23 cellular contexts compared by ENCODE assay signal in genomic region chr15:90580086-90580485, GRCh38. TPM values are rescaled to one million over a fixed set of nuclear protein-coding genes. Genes with fewer than 3 reads are reported as not detected.
A peak's percentile ranks its signal among the peaks of the same experiment; 100 is the strongest.
DNase-seq lines count a peak whose midpoint lies in the region; ATAC-seq and TF ChIP-seq lines count a peak whose summit lies in the region.
"Had no signal": no experiment of that assay in that cellular context is flagged by ENCODE, and none has a peak within 500 bp of the region (broad histone marks: within the 10 kb centered on the region; RNA-seq: fewer than 3 reads in every experiment).

No MANE protein-coding gene starts in this region.

- TF ChIP-seq POLR2A in heart left ventricle (IDR thresholded peaks at IDR 0.05) (no peak), right lobe of liver (IDR thresholded peaks at IDR 0.05) (no peak)

- H3K27me3 ChIP-seq in heart left ventricle (no peaks in the 10 kb centered on the region), right lobe of liver (no peaks in the 10 kb centered on the region), SJCRH30 (no peaks in the 10 kb centered on the region), aorta (ENCODE audit: control insufficient read depth in 1 of 2, insufficient read depth in 2 of 2, low read length in 1 of 2) (no peaks in the 10 kb centered on the region)
- H3K27me3 ChIP-seq: adrenal gland, colonic mucosa, esophagus muscularis mucosa, hepatocyte, MG63, upper lobe of right lung had no signal

- H3K4me1 Mint-ChIP-seq in activated T-helper 1 cell treated with anti-CD3 and anti-CD28 coated beads, Interleukin-12 subunit alpha, Interleukin-12 subunit beta, Interleukin-2, Interleukin-4 antibody, amounts not matched to agents 30 ng/mL and 10 ng/mL and 1 ng/mL, durations not matched to agents 14 hours and 24 hours and 36 hours (ENCODE audit: low read depth) = peaks cover 74% of the 10 kb centered on the region

- H3K9me3 ChIP-seq in heart left ventricle (no peaks in the 10 kb centered on the region), right lobe of liver (no peaks in the 10 kb centered on the region), SJCRH30 (replicated peaks) (no peaks in the 10 kb centered on the region), aorta (ENCODE audit: control insufficient read depth, low read length) (no peaks in the 10 kb centered on the region)
- H3K9me3 ChIP-seq: adrenal gland, colonic mucosa, esophagus muscularis mucosa, MG63, upper lobe of right lung had no signal

- DNase-seq in heart left ventricle = no peak
- no peak for DNase-seq in left cardiac atrium
- no peak for DNase-seq in activated T-helper 1 cell treated with anti-CD3 and anti-CD28 coated beads, Interleukin-12 subunit alpha, Interleukin-12 subunit beta, Interleukin-2, Interleukin-4 antibody, amounts not matched to agents 30 ng/mL and 10 ng/mL and 1 ng/mL, durations not matched to agents 14 hours and 24 hours and 36 hours (ENCODE audit: low spot score)
- no peak for DNase-seq in right lobe of liver
- DNase-seq in SJCRH30 = no peak
- DNase-seq in aorta = no peak
- no peak for DNase-seq in NCI-H524 treated with DMSO at 0.1 percent for 48 hours (lab: John Stamatoyannopoulos, UW)
- DNase-seq: adrenal gland; C1 segment of cervical spinal cord; colonic mucosa; EL; endodermal cell; foreskin melanocyte; MG63; NCI-H1417; NCI-H2107; NCI-H510A treated with DMSO at 0.1 percent for 48 hours; NK-92 treated with Interleukin-12 subunit alpha and Interleukin-12 subunit beta, amount 100 ng/mL, for 24 hours; upper lobe of right lung had no signal

- peak overlapping the region in 8 of 12 donors; percentile 16 to 63 (median 46) for H3K27ac ChIP-seq in heart left ventricle
- no peak overlapping the region for H3K27ac ChIP-seq in right lobe of liver
- H3K27ac ChIP-seq in SJCRH30 = no peak overlapping the region
- no peak overlapping the region for H3K27ac ChIP-seq in aorta (ENCODE audit: low read depth in 1 of 2, low read length in 2 of 2)
- H3K27ac ChIP-seq: colonic mucosa, hepatocyte, upper lobe of right lung had no signal

- no peaks in the 10 kb centered on the region for H3K9me3 Mint-ChIP-seq in activated T-helper 1 cell treated with anti-CD3 and anti-CD28 coated beads, Interleukin-12 subunit alpha, Interleukin-12 subunit beta, Interleukin-2, Interleukin-4 antibody, amounts not matched to agents 30 ng/mL and 10 ng/mL and 1 ng/mL, durations not matched to agents 14 hours and 24 hours and 36 hours
- H3K9me3 Mint-ChIP-seq: endodermal cell had no signal

- intact Hi-C loops in heart left ventricle (cut with DNase I) (loop anchor here in 1 of 10 donors (10.0 kb wide), 1 partner anchor 45 kb away; no protein-coding TSS in a partner anchor), left cardiac atrium (cut with DNase I) (no loop called here), right lobe of liver (cut with DNase I) (no loop called here), aorta (cut with DNase I) (no loop called here)
- intact Hi-C loops in activated T-helper 1 cell treated with anti-CD3 and anti-CD28 coated beads, Interleukin-12 subunit alpha, Interleukin-12 subunit beta, Interleukin-2, Interleukin-4 antibody, amounts not matched to agents 30 ng/mL and 10 ng/mL and 1 ng/mL, durations not matched to agents 14 hours and 24 hours and 36 hours (cut with micrococcal nuclease) = no loop called here

- H3K4me3 Mint-ChIP-seq in activated T-helper 1 cell treated with anti-CD3 and anti-CD28 coated beads, Interleukin-12 subunit alpha, Interleukin-12 subunit beta, Interleukin-2, Interleukin-4 antibody, amounts not matched to agents 30 ng/mL and 10 ng/mL and 1 ng/mL, durations not matched to agents 14 hours and 24 hours and 36 hours = no peak overlapping the region
- H3K4me3 Mint-ChIP-seq: endodermal cell had no signal

- H3K4me3 ChIP-seq in heart left ventricle (no peak overlapping the region), right lobe of liver (no peak overlapping the region), SJCRH30 (no peak overlapping the region), aorta (ENCODE audit: low read length in 2 of 2) (no peak overlapping the region)
- H3K4me3 ChIP-seq: adrenal gland, colonic mucosa, esophagus muscularis mucosa, hepatocyte, K562, MG63, upper lobe of right lung had no signal

- peak in 1 of 4 donors; percentile 16 for ATAC-seq in heart left ventricle
- no peak for ATAC-seq in left cardiac atrium
- ATAC-seq in right lobe of liver = peak; percentile 74 to 87 (median 79)
- no peak for ATAC-seq in GM21381 (IDR thresholded peaks at IDR 0.05; ENCODE audit: unreplicated experiment)
- no peak for ATAC-seq in aorta (ENCODE audit: low FRiP score)
- ATAC-seq: K562 had no signal

- H3K27ac Mint-ChIP-seq in activated T-helper 1 cell treated with anti-CD3 and anti-CD28 coated beads, Interleukin-12 subunit alpha, Interleukin-12 subunit beta, Interleukin-2, Interleukin-4 antibody, amounts not matched to agents 30 ng/mL and 10 ng/mL and 1 ng/mL, durations not matched to agents 14 hours and 24 hours and 36 hours = peak overlapping the region; percentile 18
- H3K27ac Mint-ChIP-seq: endodermal cell had no signal

- peaks cover 31% of the 10 kb centered on the region for H3K36me3 Mint-ChIP-seq in activated T-helper 1 cell treated with anti-CD3 and anti-CD28 coated beads, Interleukin-12 subunit alpha, Interleukin-12 subunit beta, Interleukin-2, Interleukin-4 antibody, amounts not matched to agents 30 ng/mL and 10 ng/mL and 1 ng/mL, durations not matched to agents 14 hours and 24 hours and 36 hours (ENCODE audit: low read depth)

- no peaks in the 10 kb centered on the region for H3K27me3 Mint-ChIP-seq in activated T-helper 1 cell treated with anti-CD3 and anti-CD28 coated beads, Interleukin-12 subunit alpha, Interleukin-12 subunit beta, Interleukin-2, Interleukin-4 antibody, amounts not matched to agents 30 ng/mL and 10 ng/mL and 1 ng/mL, durations not matched to agents 14 hours and 24 hours and 36 hours (ENCODE audit: insufficient read depth)

- H3K4me1 ChIP-seq in heart left ventricle (peaks cover 0 to 57% (median 42%) of the 10 kb centered on the region in 12 donors), right lobe of liver (peaks cover 0 to 23% (median 2%) of the 10 kb centered on the region in 4 donors), SJCRH30 (no peaks in the 10 kb centered on the region), aorta (ENCODE audit: control insufficient read depth in 1 of 2, insufficient read depth in 2 of 2, low read length in 2 of 2) (peaks cover 0 to 10% of the 10 kb centered on the region in 2 donors)
- H3K4me1 ChIP-seq: colonic mucosa had no signal

- H3K36me3 ChIP-seq in heart left ventricle = peaks cover 0 to 7% (median 0%) of the 10 kb centered on the region in 9 donors
- H3K36me3 ChIP-seq in right lobe of liver = no peaks in the 10 kb centered on the region
- no peaks in the 10 kb centered on the region for H3K36me3 ChIP-seq in SJCRH30
- H3K36me3 ChIP-seq in aorta (ENCODE audit: control insufficient read depth in 1 of 2, insufficient read depth in 2 of 2, low read length in 1 of 2) = no peaks in the 10 kb centered on the region
- H3K36me3 ChIP-seq: adrenal gland, colonic mucosa, esophagus muscularis mucosa, MG63, upper lobe of right lung had no signal

- WGBS in heart left ventricle, 4 donors = 51 to 63% (median 57%) methylated on average over 4 of the region's 4 CpGs
- WGBS in right lobe of liver (ENCODE audit: insufficient coverage, low coverage, low lambda C conversion rate, missing lambda C conversion rate) = 29% methylated on average over 3 of the region's 4 CpGs
- WGBS in aorta, 2 donors = 64 to 66% methylated on average over 4 of the region's 4 CpGs

- TF ChIP-seq CTCF in heart left ventricle (IDR thresholded peaks at IDR 0.05) = no peak
- no peak for TF ChIP-seq CTCF in right lobe of liver (IDR thresholded peaks at IDR 0.05)

RNA-seq across cellular contexts. Expression of gene CRTC3, which starts 50.4 kb away (rescaled TPM):
- total RNA-seq in heart left ventricle (10 to 100 TPM; 21.5 to 42.2 (median 26.8) TPM), left cardiac atrium (10 to 100 TPM; 23.1 to 29.4 TPM), right lobe of liver (10 to 100 TPM in 4 of 6 experiments, 1 to 10 TPM in 2; 8.4 to 16.2 (median 11.3) TPM), aorta (10 to 100 TPM; 60.8 to 82.2 TPM)
- polyA plus RNA-seq in heart left ventricle (10 to 100 TPM; 12.0 to 22.6 TPM), aorta (10 to 100 TPM; 12.9 to 27.2 TPM)
- 54.0 and 61.2 TPM in 2 replicates for total RNA-seq in activated T-helper 1 cell treated with anti-CD3 and anti-CD28 coated beads, Interleukin-12 subunit alpha, Interleukin-12 subunit beta, Interleukin-2, Interleukin-4 antibody, amounts not matched to agents 30 ng/mL and 10 ng/mL and 1 ng/mL, durations not matched to agents 14 hours and 24 hours and 36 hours
- total RNA-seq in SJCRH30 (2014; rRNA removed; shearing (Covaris generic)) = 13.4 and 15.5 TPM in 2 replicates

Comparison
In these comparisons a context has a peak if more than half of its experiments do, and no peak if none do; other contexts are left out.
1. ATAC-seq: peak in right lobe of liver (4 of 4); none in left cardiac atrium (0 of 2), GM21381 (single experiment) and aorta (single experiment).
2. H3K27ac ChIP-seq: peak in heart left ventricle (8 of 12); none in right lobe of liver (0 of 3), SJCRH30 (single experiment) and aorta (0 of 2).